13 cellular contexts compared by ENCODE assay signal in the genomic region with DNA sequence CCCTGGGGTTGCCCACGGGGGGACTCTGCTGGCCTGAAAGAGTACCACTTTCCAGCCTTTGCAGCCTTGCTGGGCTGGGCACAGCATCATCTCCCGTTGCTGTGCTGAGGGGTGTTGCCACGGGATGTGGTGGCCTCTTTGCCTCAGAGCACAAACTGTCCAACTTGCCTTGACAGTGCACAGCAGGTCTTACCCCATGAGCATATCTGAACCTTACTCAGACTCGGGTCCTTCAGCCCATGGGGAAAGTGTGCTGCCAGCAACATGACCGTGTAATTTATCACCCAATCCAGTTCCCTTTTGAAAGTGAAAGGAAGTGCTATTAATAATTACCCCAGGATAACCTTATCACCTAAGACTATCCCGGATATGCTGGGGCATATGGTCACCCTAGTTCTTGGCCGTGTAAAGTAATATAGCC. TPM values are rescaled to one million over a fixed set of nuclear protein-coding genes. Genes with fewer than 3 reads are reported as not detected.
DNase-seq lines count a peak whose midpoint lies in the region; ATAC-seq lines count a peak whose summit lies in the region.
"Had no signal": no experiment of that assay in that cellular context is flagged by ENCODE, and none has a peak within 500 bp of the region (broad histone marks: within the 10 kb centered on the region; RNA-seq: fewer than 3 reads in every experiment).

No MANE protein-coding gene starts in this region.

- no peaks in the 10 kb centered on the region for H4K20me1 ChIP-seq in BLaER1

- WGBS in right cardiac atrium: 31% methylated on average over 7 of the region's 7 CpGs

- H3K27me3 ChIP-seq in BLaER1 (no peaks in the 10 kb centered on the region), right cardiac atrium (ENCODE audit: control insufficient read depth, insufficient read depth) (no peaks in the 10 kb centered on the region)
- H3K27me3 ChIP-seq: testis had no signal

- no peak overlapping the region for H3K4me3 ChIP-seq in BLaER1
- no peak overlapping the region for H3K4me3 ChIP-seq in right cardiac atrium (ENCODE audit: low read length)
- H3K4me3 ChIP-seq: testis had no signal

- H3K27ac ChIP-seq in BLaER1: no peak overlapping the region
- no peak overlapping the region for H3K27ac ChIP-seq in right cardiac atrium (ENCODE audit: low read length)
- H3K27ac ChIP-seq: testis, WERI-Rb-1 had no signal

- peak; percentile 81 for ATAC-seq in GM21529 (IDR thresholded peaks at IDR 0.05; ENCODE audit: unreplicated experiment)
- ATAC-seq in right cardiac atrium: peak; percentile 81 to 82

- H3K4me1 ChIP-seq in BLaER1: peaks cover 7% of the 10 kb centered on the region
- H3K4me1 ChIP-seq in right cardiac atrium (ENCODE audit: control insufficient read depth, insufficient read depth, low read length): peaks cover 8% of the 10 kb centered on the region
- H3K4me1 ChIP-seq: testis had no signal

- H3K4me2 ChIP-seq in BLaER1: peak overlapping the region; percentile 47

- no peaks in the 10 kb centered on the region for H3K9me3 ChIP-seq in BLaER1
- H3K9me3 ChIP-seq in right cardiac atrium (ENCODE audit: control insufficient read depth, low read length): no peaks in the 10 kb centered on the region
- H3K9me3 ChIP-seq: testis had no signal

- intact Hi-C loops in right cardiac atrium (cut with DNase I): no loop called here

- peak; percentile 38 for DNase-seq in HT-29 (ENCODE audit: low spot score)
- peak in 2 of 3 donors; percentile 31 to 60 for DNase-seq in right cardiac atrium
- DNase-seq in ecto neural progenitor cell (ENCODE audit: low spot score): no peak
- no peak for DNase-seq in cortex of kidney (lab: John Stamatoyannopoulos, UW)
- no peak for DNase-seq in NCI-H1436 (lab: John Stamatoyannopoulos, UW)
- DNase-seq in SW480 (ENCODE audit: low spot score): no peak
- DNase-seq: activated naive CD4-positive, alpha-beta T cell; NCI-H524 treated with DMSO at 0.1 percent for 48 hours; stimulated activated CD4-positive, alpha-beta T cell treated with anti-CD3 and anti-CD28 coated beads, Interleukin-12 subunit alpha, Interleukin-12 subunit beta, amount 100 ng/mL, for 4 hours; testis; WERI-Rb-1 had no signal

- no peak overlapping the region for H3K9ac ChIP-seq in BLaER1

- no peaks in the 10 kb centered on the region for H3K36me3 ChIP-seq in BLaER1
- H3K36me3 ChIP-seq: WERI-Rb-1 had no signal

RNA-seq across cellular contexts. Expression of a gene that starts 46.8 kb away (rescaled TPM):
- 17.2 and 22.8 TPM in 2 replicates for total RNA-seq in HT-29 (2014; rRNA removed; shearing (Covaris generic))
- total RNA-seq in right cardiac atrium: 1 to 10 TPM; 5.8 to 9.1 (median 7.2) TPM
- 3.1 TPM for polyA plus RNA-seq in right cardiac atrium

Comparison
In these comparisons a context has a peak if more than half of its experiments do, and no peak if none do; other contexts are left out.
1. DNase-seq: peak in HT-29 (single experiment) and right cardiac atrium (2 of 3); none in ecto neural progenitor cell (single experiment), cortex of kidney (single experiment), NCI-H1436 (single experiment) and SW480 (single experiment).